1 cellular context compared by ENCODE assay signal in genomic region chr17:75325348-75325747, GRCh38.
TF ChIP-seq lines count a peak whose summit lies in the region.

No MANE protein-coding gene starts in this region.

TF ChIP-seq in GM12878, 131 proteins besides CTCF, POLR2A, EP300 and RAD21:
- TF ChIP-seq RELA (IDR thresholded peaks at IDR 0.05; ENCODE audit: borderline replicate concordance, partially characterized antibody) (no peak), ELK1 (IDR thresholded peaks at IDR 0.05; ENCODE audit: low read depth, low read length) (no peak), PAX5 (IDR thresholded peaks at IDR 0.05; ENCODE audit: borderline replicate concordance, low read depth, low read length) (no peak), BHLHE40 (IDR thresholded peaks at IDR 0.05; ENCODE audit: borderline replicate concordance in 1 of 2, low read depth in 2 of 2, low read length in 1 of 2) (no peak), MEF2B (IDR thresholded peaks at IDR 0.05; ENCODE audit: partially characterized antibody, poor library complexity, severe bottlenecking) (no peak), MEF2A (IDR thresholded peaks at IDR 0.05; ENCODE audit: insufficient read depth, low read depth, low read length) (no peak), SIX5 (IDR thresholded peaks at IDR 0.05; ENCODE audit: low read depth, low read length, severe bottlenecking) (no peak), NFYA (IDR thresholded peaks at IDR 0.05; ENCODE audit: borderline replicate concordance, low read depth, low read length) (no peak), STAT3 (IDR thresholded peaks at IDR 0.05; ENCODE audit: low read depth, low read length) (no peak)
- TF ChIP-seq, protein P1, sequence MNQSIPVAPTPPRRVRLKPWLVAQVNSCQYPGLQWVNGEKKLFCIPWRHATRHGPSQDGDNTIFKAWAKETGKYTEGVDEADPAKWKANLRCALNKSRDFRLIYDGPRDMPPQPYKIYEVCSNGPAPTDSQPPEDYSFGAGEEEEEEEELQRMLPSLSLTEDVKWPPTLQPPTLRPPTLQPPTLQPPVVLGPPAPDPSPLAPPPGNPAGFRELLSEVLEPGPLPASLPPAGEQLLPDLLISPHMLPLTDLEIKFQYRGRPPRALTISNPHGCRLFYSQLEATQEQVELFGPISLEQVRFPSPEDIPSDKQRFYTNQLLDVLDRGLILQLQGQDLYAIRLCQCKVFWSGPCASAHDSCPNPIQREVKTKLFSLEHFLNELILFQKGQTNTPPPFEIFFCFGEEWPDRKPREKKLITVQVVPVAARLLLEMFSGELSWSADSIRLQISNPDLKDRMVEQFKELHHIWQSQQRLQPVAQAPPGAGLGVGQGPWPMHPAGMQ (IDR thresholded peaks at IDR 0.05; ENCODE audit: borderline replicate concordance) = no peak
